In genomic region chr4:24659241-24659961, GRCh38 we compare ENCODE assay signal across 11 cellular contexts.
DNase-seq lines count a peak whose midpoint lies in the region; ATAC-seq and TF ChIP-seq lines count a peak whose summit lies in the region.
"Had no signal": no experiment of that assay in that cellular context is flagged by ENCODE, and none has a peak within 500 bp of the region (broad histone marks: within the 10 kb centered on the region; RNA-seq: fewer than 3 reads in every experiment).

No MANE protein-coding gene starts in this region.

- TF ChIP-seq POLR2A in prostate gland (IDR thresholded peaks at IDR 0.05): no peak

- intact Hi-C loops in dorsolateral prefrontal cortex (cut with DNase I): loop anchor here in 1 of 2 donors (2.0 to 5.0 kb wide), 2 partner anchors 52 to 75 kb away; partner anchors contain the start of gene DHX15
- intact Hi-C loops in prostate gland (cut with DNase I): no loop called here

- H3K4me3 ChIP-seq in dorsolateral prefrontal cortex (peak overlapping the region in 31 of 59 donors; percentile 1 to 45 (median 21)), prostate gland (no peak overlapping the region)

- H3K36me3 ChIP-seq in prostate gland: no peaks in the 10 kb centered on the region

- WGBS in prostate gland: 33% methylated on average over 3 of the region's 3 CpGs

- no peaks in the 10 kb centered on the region for H3K9me3 ChIP-seq in prostate gland

- H3K27me3 ChIP-seq in dorsolateral prefrontal cortex: no peaks in the 10 kb centered on the region
- H3K27me3 ChIP-seq in prostate gland (replicated peaks; ENCODE audit: insufficient read depth): no peaks in the 10 kb centered on the region

- H3K27ac ChIP-seq in dorsolateral prefrontal cortex (peak overlapping the region; percentile 46 to 97 (median 90)), prostate gland (no peak overlapping the region)

- DNase-seq in DMS53 (lab: John Stamatoyannopoulos, UW): peak; percentile 90
- peak; percentile 72 for DNase-seq in NCI-H2196 (lab: John Stamatoyannopoulos, UW; ENCODE audit: unreplicated experiment)
- peak in 1 of 10 donors; percentile 31 for DNase-seq in dorsolateral prefrontal cortex
- DNase-seq in myocyte (ENCODE audit: low read depth): peak; percentile 73
- DNase-seq in prostate gland (ENCODE audit: low spot score): no peak
- DNase-seq in AG20443 (ENCODE audit: low spot score): no peak
- no peak for DNase-seq in activated CD4-positive, alpha-beta T cell treated with anti-CD3 and anti-CD28 coated beads, Interleukin-2, amount 50 U/mL, for 1 hour
- DNase-seq: activated CD4-positive, alpha-beta T cell treated with anti-CD3 and anti-CD28 coated beads, Interleukin-2, amount 50 U/mL, for 4 hours; activated naive CD8-positive, alpha-beta T cell treated with anti-CD3 and anti-CD28 coated beads for 36 hours; left ventricle myocardium superior had no signal

- ATAC-seq in GM18502 (IDR thresholded peaks at IDR 0.05; ENCODE audit: poor library complexity, unreplicated experiment): no peak
- ATAC-seq: left ventricle myocardium superior had no signal

- TF ChIP-seq CTCF in dorsolateral prefrontal cortex (IDR thresholded peaks at IDR 0.05 in 54 of 56, conservative IDR thresholded peaks at IDR 0.05 in 2 of 56; ENCODE audit: low read depth in 1 of 56, partially characterized antibody in 56 of 56) (peak in 1 of 56 donors; percentile 13), prostate gland (IDR thresholded peaks at IDR 0.05) (no peak)

- no peaks in the 10 kb centered on the region for H3K4me1 ChIP-seq in prostate gland (replicated peaks)

Comparison
In these comparisons a context has a peak if more than half of its experiments do, and no peak if none do; other contexts are left out.
1. DNase-seq: peak in DMS53 (single experiment), NCI-H2196 (single experiment) and myocyte (single experiment); none in prostate gland (single experiment), AG20443 (single experiment) and activated CD4-positive, alpha-beta T cell treated with anti-CD3 and anti-CD28 coated beads, Interleukin-2, amount 50 U/mL, for 1 hour (single experiment).
2. H3K27ac ChIP-seq: peak in dorsolateral prefrontal cortex (59 of 59); none in prostate gland (0 of 2).
3. H3K4me3 ChIP-seq: peak in dorsolateral prefrontal cortex (31 of 59); none in prostate gland (0 of 2).